28 cellular contexts compared by ENCODE assay signal in the genomic region with DNA sequence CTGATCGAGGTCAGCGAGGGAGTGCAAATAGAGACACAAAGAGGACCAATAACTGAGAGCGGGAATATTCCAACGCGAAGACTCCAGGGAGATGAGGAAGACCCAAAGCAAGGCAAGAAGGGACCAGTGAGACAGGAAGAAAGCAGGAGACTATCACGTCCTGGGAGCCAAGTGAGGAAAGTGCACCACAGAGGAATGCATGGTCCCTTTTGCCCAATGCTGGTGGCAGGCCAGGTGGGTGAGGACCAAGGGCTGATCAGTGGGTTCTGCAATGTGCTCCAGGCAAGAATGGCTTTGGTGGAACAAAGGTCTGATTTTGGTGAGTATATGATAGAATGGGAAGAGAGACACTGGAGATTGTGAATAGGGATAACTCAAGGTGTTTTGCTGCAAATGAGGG. TPM values are rescaled to one million over a fixed set of nuclear protein-coding genes. Genes with fewer than 3 reads are reported as not detected.
DNase-seq lines count a peak whose midpoint lies in the region; FAIRE-seq and TF ChIP-seq lines count a peak whose summit lies in the region.
"Had no signal": no experiment of that assay in that cellular context is flagged by ENCODE, and none has a peak within 500 bp of the region (broad histone marks: within the 10 kb centered on the region; RNA-seq: fewer than 3 reads in every experiment).

No MANE protein-coding gene starts in this region.

- no peak overlapping the region for H2BK5ac ChIP-seq in H1 (ENCODE audit: low read depth, low read length)

- H3K23ac ChIP-seq in H1 (ENCODE audit: insufficient read length), result no peak overlapping the region

- no peak overlapping the region for H3K9ac ChIP-seq in H1 (replicated peaks in 1 of 4; ENCODE audit: extremely low read depth in 1 of 4, low read depth in 3 of 4, low read length in 3 of 4)
- H3K9ac ChIP-seq: BLaER1 treated with 17β-estradiol and CSF1 and Interleukin-3, amounts not matched to agents 10 nM and 100 nM had no signal

- H3K14ac ChIP-seq in H1 (ENCODE audit: insufficient read length), result no peak overlapping the region

- TF ChIP-seq POLR2A in H1 (IDR thresholded peaks at IDR 0.05; ENCODE audit: control extremely low read depth in 1 of 2, low read depth in 2 of 2, low read length in 2 of 2), result no peak
- no peak for TF ChIP-seq POLR2A in stomach (IDR thresholded peaks at IDR 0.05)
- TF ChIP-seq POLR2A in uterus (IDR thresholded peaks at IDR 0.05), result no peak

- H3K23me2 ChIP-seq in H1 (ENCODE audit: low read depth, low read length), result 0 out of 2 replicates have a peak, but pooled peaks cover 1% of the 10 kb centered on the region

- intact Hi-C loops in stomach (cut with DNase I; ENCODE audit: low total_unique reads), result no loop called here
- intact Hi-C loops in uterus (cut with DNase I; ENCODE audit: low total_unique reads), result no loop called here
- intact Hi-C loops in MCF 10A (cut with micrococcal nuclease), result no loop called here

- H2AFZ ChIP-seq in H1 (ENCODE audit: low read length), result no peak overlapping the region

- no peaks in the 10 kb centered on the region for H4K20me1 ChIP-seq in H1 (replicated peaks in 1 of 2; ENCODE audit: control insufficient read depth in 1 of 2, insufficient read depth in 2 of 2, low read length in 2 of 2)
- H4K20me1 ChIP-seq: BLaER1 treated with 17β-estradiol and CSF1 and Interleukin-3, amounts not matched to agents 10 nM and 100 nM had no signal

- H3K27me3 Mint-ChIP-seq in MCF 10A (ENCODE audit: insufficient read depth, unreplicated experiment), result no peaks in the 10 kb centered on the region

- FAIRE-seq in bronchial epithelial cell (lab: Jason Lieb, UNC) (peak; percentile 18), H1 (lab: Jason Lieb, UNC) (no peak)
- FAIRE-seq: GM12891, GM18507 had no signal

- TF ChIP-seq RAD21 in H1 (IDR thresholded peaks at IDR 0.05 in 1 of 2, conservative IDR thresholded peaks at IDR 0.05 in 1 of 2; ENCODE audit: low read depth in 2 of 2, low read length in 2 of 2), result no peak

- BruUV-seq in MCF 10A (replicated peaks; lab: Mats Ljungman, UMichigan), result no TSS peak

- 0 out of 2 replicates have a peak overlapping the region, but pooled peaks have one; percentile 8 for H2BK15ac ChIP-seq in H1 (ENCODE audit: low read length)

- H3K9me3 ChIP-seq in H1 (ENCODE audit: insufficient read depth in 2 of 2, low read depth in 1 of 2, low read length in 1 of 2) (no peaks in the 10 kb centered on the region), stomach (no peaks in the 10 kb centered on the region), uterus (no peaks in the 10 kb centered on the region)
- H3K9me3 ChIP-seq: A549, BE2C had no signal

- no peaks in the 10 kb centered on the region for H3K4me1 Mint-ChIP-seq in MCF 10A (ENCODE audit: insufficient read depth, unreplicated experiment)
- H3K4me1 Mint-ChIP-seq: CD14-positive monocyte; CD8-positive, alpha-beta memory T cell had no signal

- H3K27me3 ChIP-seq in bronchial epithelial cell (ENCODE audit: control insufficient read depth, insufficient read depth, low read length) (no peaks in the 10 kb centered on the region), H1 (replicated peaks in 1 of 4; ENCODE audit: control insufficient read depth in 3 of 4, extremely low read depth in 1 of 4, insufficient read depth in 3 of 4, low read length in 3 of 4) (no peaks in the 10 kb centered on the region), stomach (peaks cover 0 to 11% (median 0%) of the 10 kb centered on the region in 3 donors), uterus (no peaks in the 10 kb centered on the region)
- H3K27me3 ChIP-seq: BE2C; BLaER1 treated with 17β-estradiol and CSF1 and Interleukin-3, amounts not matched to agents 10 nM and 100 nM had no signal

- H3K27ac ChIP-seq in H1 (ENCODE audit: low read depth, low read length) (no peak overlapping the region; the same call in 1 of the 2 replicates), stomach (no peak overlapping the region), uterus (no peak overlapping the region)
- H3K27ac ChIP-seq: A549; BLaER1 treated with 17β-estradiol and CSF1 and Interleukin-3, amounts not matched to agents 10 nM and 100 nM had no signal

- no peak overlapping the region for H3K4me3 Mint-ChIP-seq in MCF 10A (ENCODE audit: unreplicated experiment)
- H3K4me3 Mint-ChIP-seq: CD14-positive monocyte; CD4-positive, alpha-beta T cell; CD8-positive, alpha-beta memory T cell had no signal

- H3K56ac ChIP-seq in H1 (replicated peaks; ENCODE audit: insufficient read length, low read depth, low read length), result no peak overlapping the region

- no peak overlapping the region for H3K4me2 ChIP-seq in H1 (ENCODE audit: insufficient read depth in 1 of 2, low read depth in 2 of 2, low read length in 2 of 2)
- H3K4me2 ChIP-seq: A549; BLaER1 treated with 17β-estradiol and CSF1 and Interleukin-3, amounts not matched to agents 10 nM and 100 nM had no signal

- H4K8ac ChIP-seq in H1 (ENCODE audit: extremely low read depth, insufficient read depth, low read length), result no peak overlapping the region

- no peak overlapping the region for H2BK12ac ChIP-seq in H1 (ENCODE audit: low read depth, low read length)

- peak overlapping the region; percentile 36 for H3K4ac ChIP-seq in H1 (replicated peaks; ENCODE audit: insufficient read length, low read depth, low read length)

- no peak overlapping the region for H4K5ac ChIP-seq in H1 (ENCODE audit: insufficient read length, low read depth, low read length)

- DNase-seq in activated effector memory CD4-positive, alpha-beta T cell treated with anti-CD3 and anti-CD28 coated beads, Interleukin-2, amount 50 U/mL, for 16 hours, result peak; percentile 38
- no peak for DNase-seq in activated effector memory CD4-positive, alpha-beta T cell treated with Interleukin-2 at 50 U/mL for 16 hours
- DNase-seq in bronchial epithelial cell (ENCODE audit: low read depth) (no peak), H1 (ENCODE audit: low read depth in 1 of 2, low spot score in 2 of 2) (no peak), stomach (peak; percentile 5), uterus (no peak), MCF 10A (ENCODE audit: unreplicated experiment) (no peak)
- DNase-seq in stimulated activated CD4-positive, alpha-beta T cell treated with anti-CD3 and anti-CD28 coated beads, Interleukin-4, amount 100 ng/mL, for 24 hours, result no peak
- DNase-seq: 8988T; ACHN; AML-193; BE2C; Calu3; CD4-positive, alpha-beta T cell; CD8-positive, alpha-beta memory T cell; COR-L47; DMS53; DMS79 treated with DMSO at 0.1 percent for 48 hours; GF-D8; GOT3; H7; HCEC 1CT had no signal

- TF ChIP-seq EP300 in H1 (IDR thresholded peaks at IDR 0.05; ENCODE audit: borderline replicate concordance in 1 of 2, low read depth in 2 of 2, low read length in 2 of 2) (no peak), stomach (IDR thresholded peaks at IDR 0.05) (no peak)

- POLR2A ChIA-PET in H1 (lab: Charles Lee; ENCODE audit: partially characterized antibody), result interaction anchor here (0.6 to 2.7 kb wide), 3 partner anchors 9 to 19 kb away, joined by 3 to 8 read pairs (median 3); no protein-coding TSS in a partner anchor
- POLR2A ChIA-PET in MCF 10A (lab: Yijun Ruan, JAX), result no interaction called here

- no peak overlapping the region for H2BK120ac ChIP-seq in H1 (replicated peaks; ENCODE audit: low read depth, low read length)

- no peak overlapping the region for H3K18ac ChIP-seq in H1 (ENCODE audit: extremely low read depth, low read length)

- no peak overlapping the region for H2BK20ac ChIP-seq in H1 (ENCODE audit: low read length)

- H4K91ac ChIP-seq in H1 (replicated peaks; ENCODE audit: insufficient read length, low read length), result no peak overlapping the region

- peaks cover 0 to 16% (median 8%) of the 10 kb centered on the region in 4 experiments; a peak in 5 of 7 replicates for H3K4me1 ChIP-seq in H1 (replicated peaks in 1 of 4; ENCODE audit: control insufficient read depth in 3 of 4, insufficient read depth in 4 of 4, low read length in 3 of 4)
- no peaks in the 10 kb centered on the region for H3K4me1 ChIP-seq in stomach
- H3K4me1 ChIP-seq in uterus, result no peaks in the 10 kb centered on the region
- H3K4me1 ChIP-seq: A549, BE2C had no signal

- H2AK5ac ChIP-seq in H1 (ENCODE audit: low read depth, low read length), result no peak overlapping the region

- no peaks in the 10 kb centered on the region for H3K36me3 Mint-ChIP-seq in MCF 10A (ENCODE audit: insufficient read depth, unreplicated experiment)
- H3K36me3 Mint-ChIP-seq: CD14-positive monocyte; CD8-positive, alpha-beta memory T cell had no signal

- H3K36me3 ChIP-seq in bronchial epithelial cell (ENCODE audit: control insufficient read depth, insufficient read depth, low read length), result no peaks in the 10 kb centered on the region
- H3K36me3 ChIP-seq in H1 (ENCODE audit: control insufficient read depth in 2 of 4, insufficient read depth in 4 of 4, low read length in 3 of 4), result no peaks in the 10 kb centered on the region
- no peaks in the 10 kb centered on the region for H3K36me3 ChIP-seq in stomach
- H3K36me3 ChIP-seq in uterus, result no peaks in the 10 kb centered on the region
- H3K36me3 ChIP-seq: BE2C; BLaER1 treated with 17β-estradiol and CSF1 and Interleukin-3, amounts not matched to agents 10 nM and 100 nM had no signal

- no peaks in the 10 kb centered on the region; the same call in none of the 2 replicates for H3K79me1 ChIP-seq in H1 (ENCODE audit: low read depth, low read length)

- H3K27ac Mint-ChIP-seq in MCF 10A (ENCODE audit: low read depth, unreplicated experiment), result no peak overlapping the region
- H3K27ac Mint-ChIP-seq: CD4-positive, alpha-beta T cell; CD8-positive, alpha-beta memory T cell had no signal

- CTCF ChIA-PET in H1 (lab: Charles Lee; ENCODE audit: partially characterized antibody), result interaction anchor here (0.7 kb wide), 1 partner anchor 533 kb away, joined by 3 read pairs; no protein-coding TSS in a partner anchor
- CTCF ChIA-PET in MCF 10A (lab: Yijun Ruan, JAX), result no interaction called here

- TF ChIP-seq CTCF in bronchial epithelial cell (IDR thresholded peaks at IDR 0.05; ENCODE audit: insufficient read depth, low read length, severe bottlenecking), result no peak
- TF ChIP-seq CTCF in H1 (IDR thresholded peaks at IDR 0.05; ENCODE audit: control extremely low read depth in 1 of 3, insufficient read depth in 1 of 3, low read depth in 1 of 3, low read length in 3 of 3), result no peak
- no peak for TF ChIP-seq CTCF in stomach (IDR thresholded peaks at IDR 0.05)
- no peak for TF ChIP-seq CTCF in uterus (IDR thresholded peaks at IDR 0.05)
- TF ChIP-seq CTCF in MCF 10A (IDR thresholded peaks at IDR 0.05; ENCODE audit: unreplicated experiment), result no peak

- peaks cover 26% of the 10 kb centered on the region for H3K9me3 Mint-ChIP-seq in MCF 10A (ENCODE audit: unreplicated experiment)
- H3K9me3 Mint-ChIP-seq: CD4-positive, alpha-beta T cell had no signal

- H3K79me2 ChIP-seq in H1 (ENCODE audit: control insufficient read depth in 1 of 2, insufficient read depth in 2 of 2, low read length in 2 of 2), result peaks cover 0 to 13% of the 10 kb centered on the region in 2 experiments; a peak in 2 of 4 replicates

- WGBS in H1 (ENCODE audit: extremely low coverage in 1 of 2, insufficient coverage in 1 of 2, insufficient read length in 1 of 2, insufficient replicate concordance in 2 of 2, low coverage in 1 of 2, low lambda C conversion rate in 2 of 2, missing lambda C conversion rate in 1 of 2), 2 experiments, result 73% methylated on average over 6 of the region's 6 CpGs; no CpG with 5 or more reads in 1 of the 2 experiments
- 79 to 83% (median 81%) methylated on average over 6 of the region's 6 CpGs for WGBS in stomach, 5 donors

- H3K4me3 ChIP-seq in bronchial epithelial cell (ENCODE audit: low read depth, low read length), result no peak overlapping the region
- H3K4me3 ChIP-seq in H1 (ENCODE audit: extremely low read depth in 1 of 4, insufficient read depth in 2 of 4, low read depth in 3 of 4, low read length in 4 of 4), result no peak overlapping the region
- H3K4me3 ChIP-seq in stomach, result no peak overlapping the region
- no peak overlapping the region for H3K4me3 ChIP-seq in uterus
- H3K4me3 ChIP-seq: A549; BLaER1 treated with 17β-estradiol and CSF1 and Interleukin-3, amounts not matched to agents 10 nM and 100 nM had no signal

RNA-seq across cellular contexts. Expression of a gene that starts 25.4 kb away (rescaled TPM):
- under 0.01 and 0.13 TPM in 2 replicates for total RNA-seq in bronchial epithelial cell
- total RNA-seq in H1 (2021; fragmentation: NEBNext Ultra II Directional; extraction: Animal tissue kit (Norgen Biotek cat#: 25700)), result 9.9 and 10.8 TPM in 2 replicates
- polyA plus RNA-seq in H1 (2011; rRNA removed), result 28.2 and 31.7 TPM in 2 replicates
- polyA plus RNA-seq in H1 (2011; cell fraction: cytosol; rRNA removed), result 18.3 TPM
- 17.5 TPM for polyA plus RNA-seq in H1 (2011; cell fraction: nucleus; rRNA removed)
- 8.5 to 16.5 TPM (median 13.2 TPM) in 4 replicates for polyA plus RNA-seq in H1 (2012, experiment 1 of 2)
- polyA plus RNA-seq in H1 (2012, experiment 2 of 2), result 13.0 TPM
- polyA plus RNA-seq in H1 (2013, experiment 1 of 2), result 28.1 TPM
- 23.8 TPM for polyA plus RNA-seq in H1 (2013, experiment 2 of 2)
- 4.3 and 4.8 TPM in 2 replicates for polyA minus RNA-seq in H1 (2011; rRNA and poly(A)+ RNA removed)
- polyA minus RNA-seq in H1 (2011; cell fraction: cytosol; rRNA and poly(A)+ RNA removed), result 12.9 TPM
- 8.1 TPM for polyA minus RNA-seq in H1 (2011; cell fraction: nucleus; rRNA and poly(A)+ RNA removed)
- total RNA-seq in stomach, result 10 to 100 TPM in 1 of 5 donors, not detected in 4; 25.5 TPM
- polyA plus RNA-seq in stomach, result under 1 TPM in 1 of 3 donors, not detected in 2; 0.23 TPM
- total RNA-seq in uterus, result under 1 TPM in 3 of 4 donors, not detected in 1; 0.26 to 0.95 (median 0.69) TPM
- total RNA-seq in MCF 10A (2022), result not detected in 2 replicates
- total RNA-seq: Calu3; CD4-positive, alpha-beta T cell; CD8-positive, alpha-beta memory T cell; G401 had no signal
- polyA plus RNA-seq: A549; CD14-positive monocyte; CD8-positive, alpha-beta memory T cell had no signal

Comparison
In these comparisons a context has a peak if more than half of its experiments do, and no peak if none do; other contexts are left out.
1. DNase-seq: peak in activated effector memory CD4-positive, alpha-beta T cell treated with anti-CD3 and anti-CD28 coated beads, Interleukin-2, amount 50 U/mL, for 16 hours (single experiment) and stomach (single experiment); none in activated effector memory CD4-positive, alpha-beta T cell treated with Interleukin-2 at 50 U/mL for 16 hours (single experiment), bronchial epithelial cell (single experiment), H1 (0 of 2), stimulated activated CD4-positive, alpha-beta T cell treated with anti-CD3 and anti-CD28 coated beads, Interleukin-4, amount 100 ng/mL, for 24 hours (single experiment), uterus (0 of 2) and MCF 10A (single experiment).